ENCODE assay signal across 1 cellular context in the genomic region with DNA sequence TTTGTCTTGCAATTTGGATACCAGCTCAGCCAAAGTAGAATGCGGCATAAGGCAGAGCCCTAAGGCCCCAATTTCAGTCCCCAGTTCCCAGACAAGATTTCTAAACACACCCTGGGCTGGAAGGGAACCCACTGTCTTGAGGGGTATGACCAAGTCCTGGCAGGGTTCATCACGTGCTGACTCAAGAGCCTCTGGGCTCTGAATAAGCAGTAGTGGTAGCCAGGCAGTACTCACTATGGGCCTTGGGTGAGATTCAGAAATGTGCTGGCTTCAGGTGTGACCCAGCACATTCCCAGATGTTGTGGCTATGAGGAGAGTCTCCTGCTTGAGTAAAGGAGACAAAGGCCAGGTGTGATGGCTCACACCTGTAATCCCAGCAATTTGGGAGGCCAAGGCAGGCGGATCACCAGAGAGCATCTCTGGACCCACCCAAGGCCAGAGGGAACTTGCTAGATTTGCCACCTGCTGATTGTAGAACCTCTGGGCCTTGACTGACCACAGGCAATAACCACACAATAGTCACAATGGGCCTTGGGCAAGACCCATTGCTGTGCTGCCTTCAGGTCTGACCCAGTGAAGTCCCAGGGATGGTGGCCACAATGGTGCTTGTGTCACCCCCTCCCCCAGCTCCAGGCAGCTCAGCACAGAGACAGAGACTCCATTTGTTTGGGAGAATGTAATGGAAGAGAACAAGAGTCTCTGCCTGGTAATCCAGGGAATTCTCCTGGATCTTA.
TF ChIP-seq lines count a peak whose summit lies in the region.

No MANE protein-coding gene starts in this region.

TF ChIP-seq in K562, 482 proteins besides CTCF, POLR2A, EP300 and RAD21 (continued from another document):
- TF ChIP-seq SAP30 (IDR thresholded peaks at IDR 0.05; ENCODE audit: borderline replicate concordance, insufficient read depth, low read depth, low read length, poor library complexity, severe bottlenecking) (no peak), BMI1 (IDR thresholded peaks at IDR 0.05; ENCODE audit: low read length) (no peak), MAFG (tag; conservative IDR thresholded peaks at IDR 0.05) (no peak), CREBBP (IDR thresholded peaks at IDR 0.05; ENCODE audit: low read depth, low read length) (no peak)
- TF ChIP-seq, protein P1, sequence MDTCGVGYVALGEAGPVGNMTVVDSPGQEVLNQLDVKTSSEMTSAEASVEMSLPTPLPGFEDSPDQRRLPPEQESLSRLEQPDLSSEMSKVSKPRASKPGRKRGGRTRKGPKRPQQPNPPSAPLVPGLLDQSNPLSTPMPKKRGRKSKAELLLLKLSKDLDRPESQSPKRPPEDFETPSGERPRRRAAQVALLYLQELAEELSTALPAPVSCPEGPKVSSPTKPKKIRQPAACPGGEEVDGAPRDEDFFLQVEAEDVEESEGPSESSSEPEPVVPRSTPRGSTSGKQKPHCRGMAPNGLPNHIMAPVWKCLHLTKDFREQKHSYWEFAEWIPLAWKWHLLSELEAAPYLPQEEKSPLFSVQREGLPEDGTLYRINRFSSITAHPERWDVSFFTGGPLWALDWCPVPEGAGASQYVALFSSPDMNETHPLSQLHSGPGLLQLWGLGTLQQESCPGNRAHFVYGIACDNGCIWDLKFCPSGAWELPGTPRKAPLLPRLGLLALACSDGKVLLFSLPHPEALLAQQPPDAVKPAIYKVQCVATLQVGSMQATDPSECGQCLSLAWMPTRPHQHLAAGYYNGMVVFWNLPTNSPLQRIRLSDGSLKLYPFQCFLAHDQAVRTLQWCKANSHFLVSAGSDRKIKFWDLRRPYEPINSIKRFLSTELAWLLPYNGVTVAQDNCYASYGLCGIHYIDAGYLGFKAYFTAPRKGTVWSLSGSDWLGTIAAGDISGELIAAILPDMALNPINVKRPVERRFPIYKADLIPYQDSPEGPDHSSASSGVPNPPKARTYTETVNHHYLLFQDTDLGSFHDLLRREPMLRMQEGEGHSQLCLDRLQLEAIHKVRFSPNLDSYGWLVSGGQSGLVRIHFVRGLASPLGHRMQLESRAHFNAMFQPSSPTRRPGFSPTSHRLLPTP (IDR thresholded peaks at IDR 0.05; ENCODE audit: borderline replicate concordance, extremely low read depth, insufficient read length): no peak
